ENCODE assay signal across 8 cellular contexts in the genomic region with DNA sequence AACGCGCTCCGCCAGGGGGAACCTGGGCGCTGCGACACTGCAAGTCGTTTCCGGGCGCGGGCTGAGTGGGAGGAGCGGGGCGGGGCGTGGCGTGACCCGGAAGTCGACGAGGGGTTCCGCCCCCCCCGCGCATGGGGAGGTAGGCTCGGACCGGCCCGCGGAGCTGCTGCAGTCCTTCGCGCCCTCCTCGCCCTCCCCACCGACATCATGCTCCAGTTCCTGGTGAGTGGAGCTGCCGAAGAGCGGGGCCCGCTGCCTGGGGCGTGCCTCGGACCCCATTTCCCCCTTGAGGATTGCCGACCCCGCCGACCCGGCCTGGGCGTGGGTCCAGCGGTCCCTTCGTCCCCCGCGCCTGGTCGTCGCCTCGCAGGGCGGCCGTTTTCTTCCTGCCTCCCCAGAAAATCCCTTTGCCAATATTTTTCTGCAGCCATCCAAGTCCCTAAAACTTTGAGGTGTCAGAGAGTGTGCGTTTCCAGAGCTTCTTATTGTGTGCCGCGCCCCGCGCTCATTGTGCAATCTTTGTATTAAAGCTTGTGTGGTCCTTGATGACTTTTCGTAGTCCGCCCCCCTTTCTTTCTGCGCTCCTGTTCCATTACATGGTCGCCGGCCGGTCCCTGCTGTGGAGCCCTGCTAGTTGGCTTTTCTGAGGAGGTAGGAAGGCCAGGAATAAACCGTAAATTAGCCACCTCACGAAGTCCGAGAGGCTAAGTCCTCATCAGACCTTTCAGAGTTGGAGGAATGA. TPM values are rescaled to one million over a fixed set of nuclear protein-coding genes. Genes with fewer than 3 reads are reported as not detected.
DNase-seq lines count a peak whose midpoint lies in the region; ATAC-seq and TF ChIP-seq lines count a peak whose summit lies in the region.

Gene STMP1 (plus strand): TSS at position 142 of the 742 bp plus-strand sequence.

- H3K27ac ChIP-seq in DND-41 (ENCODE audit: low read length) (peak within 1 kb of the TSS; percentile 82), KMS-11 (peak within 1 kb of the TSS; percentile 35), muscle layer of duodenum (ENCODE audit: low read length) (peak within 1 kb of the TSS; percentile 98)

- peak within 1 kb of the TSS; percentile 91 to 99 for H3K4me3 ChIP-seq in DND-41 (ENCODE audit: low read depth in 1 of 2, low read length in 2 of 2)
- peak within 1 kb of the TSS; percentile 84 for H3K4me3 ChIP-seq in KMS-11 (IDR thresholded peaks at IDR 0.05; ENCODE audit: insufficient read depth, low read depth, low read length)
- peak within 1 kb of the TSS; percentile 79 to 96 for H3K4me3 ChIP-seq in muscle layer of duodenum (ENCODE audit: low read depth in 1 of 2, low read length in 2 of 2)

- H2AFZ ChIP-seq in DND-41 (ENCODE audit: low read depth, low read length) = peak within 1 kb of the TSS; percentile 97
- peak within 1 kb of the TSS; percentile 85 for H2AFZ ChIP-seq in KMS-11 (ENCODE audit: low read depth)

- H3K4me2 ChIP-seq in DND-41 (ENCODE audit: insufficient read depth, low read length) = peak within 1 kb of the TSS; percentile 93
- H3K4me2 ChIP-seq in KMS-11 = peak within 1 kb of the TSS; percentile 80

- DNase-seq in DND-41 = peak; percentile 95
- DNase-seq in activated T-cell treated with anti-CD3 and anti-CD28 coated beads, Interleukin-2, amount 50 U/mL, for 48 hours = peak; percentile 98
- DNase-seq in stimulated activated CD8-positive, alpha-beta memory T cell treated with anti-CD3 and anti-CD28 coated beads, Interleukin-7, amount 100 ng/mL, for 24 hours (ENCODE audit: low read depth) = peak; percentile 94

- peak; percentile 89 for ATAC-seq in DND-41 (ENCODE audit: insufficient read depth, low read depth)
- peak; percentile 96 for ATAC-seq in GM21737 (IDR thresholded peaks at IDR 0.05; ENCODE audit: unreplicated experiment)
- ATAC-seq in esophagus mucosa = peak; percentile 99

- H4K20me1 ChIP-seq in DND-41 (ENCODE audit: insufficient read depth, low read length) (no peaks in the 10 kb centered on the region), KMS-11 (ENCODE audit: insufficient read depth) (no peaks in the 10 kb centered on the region)

- no peaks in the 10 kb centered on the region for H3K27me3 ChIP-seq in DND-41 (ENCODE audit: insufficient read depth, low read length, poor library complexity)
- H3K27me3 ChIP-seq in KMS-11 (ENCODE audit: insufficient read depth, low read depth) = no peaks in the 10 kb centered on the region
- no peaks in the 10 kb centered on the region for H3K27me3 ChIP-seq in muscle layer of duodenum (ENCODE audit: low read depth, low read length)

- H3K4me1 ChIP-seq in DND-41 (ENCODE audit: insufficient read depth, low read length) = peaks cover 38% of the 10 kb centered on the region
- H3K4me1 ChIP-seq in KMS-11 (ENCODE audit: low read depth, poor library complexity, severe bottlenecking) = peaks cover 12% of the 10 kb centered on the region
- peaks cover 10 to 19% of the 10 kb centered on the region in 2 donors for H3K4me1 ChIP-seq in muscle layer of duodenum (ENCODE audit: control insufficient read depth in 1 of 2, insufficient read depth in 2 of 2, low read length in 2 of 2)

- H3K79me2 ChIP-seq in DND-41 (ENCODE audit: insufficient read depth, low read length) (peaks cover 51% of the 10 kb centered on the region), KMS-11 (ENCODE audit: insufficient read depth, low read depth) (peaks cover 36% of the 10 kb centered on the region; the same call in 1 of the 2 replicates)

- H3K9ac ChIP-seq in DND-41 (ENCODE audit: low read depth, low read length) = peak within 1 kb of the TSS; percentile 91
- peak within 1 kb of the TSS; percentile 76 for H3K9ac ChIP-seq in KMS-11

- no peaks in the 10 kb centered on the region for H3K9me3 ChIP-seq in DND-41 (ENCODE audit: insufficient read depth, low read length, severe bottlenecking)
- H3K9me3 ChIP-seq in muscle layer of duodenum (ENCODE audit: control insufficient read depth in 1 of 2, low read length in 2 of 2) = no peaks in the 10 kb centered on the region

- TF ChIP-seq CTCF in DND-41 (IDR thresholded peaks at IDR 0.05; ENCODE audit: borderline replicate concordance, extremely low read depth, low read length, poor library complexity, severe bottlenecking) = peak; percentile 71
- TF ChIP-seq CTCF in KMS-11 (conservative IDR thresholded peaks at IDR 0.05; ENCODE audit: low read depth, low read length) = no peak; the same call in 1 of the 2 replicates

- H3K36me3 ChIP-seq in DND-41 (ENCODE audit: insufficient read depth, low read length) (no peaks in the 10 kb centered on the region), KMS-11 (ENCODE audit: insufficient read depth) (no peaks in the 10 kb centered on the region), muscle layer of duodenum (ENCODE audit: control insufficient read depth in 1 of 2, insufficient read depth in 2 of 2, low read length in 2 of 2) (peaks cover 0 to 19% of the 10 kb centered on the region in 2 donors)

TF ChIP-seq in PFSK-1, 5 proteins besides CTCF, POLR2A, EP300 and RAD21:
- peak; percentile 98 for TF ChIP-seq FOXP2 (optimal IDR thresholded peaks at IDR 0.05; ENCODE audit: borderline replicate concordance, extremely low read depth, extremely low read length, insufficient read depth)
- no peak; the same call in 1 of the 2 replicates for TF ChIP-seq SIN3A (IDR thresholded peaks at IDR 0.05; ENCODE audit: borderline replicate concordance, insufficient read depth, low read length)
- peak; percentile 89 for TF ChIP-seq POLR2AphosphoS5 (IDR thresholded peaks at IDR 0.05; ENCODE audit: low read depth, low read length)
- TF ChIP-seq, protein P1, sequence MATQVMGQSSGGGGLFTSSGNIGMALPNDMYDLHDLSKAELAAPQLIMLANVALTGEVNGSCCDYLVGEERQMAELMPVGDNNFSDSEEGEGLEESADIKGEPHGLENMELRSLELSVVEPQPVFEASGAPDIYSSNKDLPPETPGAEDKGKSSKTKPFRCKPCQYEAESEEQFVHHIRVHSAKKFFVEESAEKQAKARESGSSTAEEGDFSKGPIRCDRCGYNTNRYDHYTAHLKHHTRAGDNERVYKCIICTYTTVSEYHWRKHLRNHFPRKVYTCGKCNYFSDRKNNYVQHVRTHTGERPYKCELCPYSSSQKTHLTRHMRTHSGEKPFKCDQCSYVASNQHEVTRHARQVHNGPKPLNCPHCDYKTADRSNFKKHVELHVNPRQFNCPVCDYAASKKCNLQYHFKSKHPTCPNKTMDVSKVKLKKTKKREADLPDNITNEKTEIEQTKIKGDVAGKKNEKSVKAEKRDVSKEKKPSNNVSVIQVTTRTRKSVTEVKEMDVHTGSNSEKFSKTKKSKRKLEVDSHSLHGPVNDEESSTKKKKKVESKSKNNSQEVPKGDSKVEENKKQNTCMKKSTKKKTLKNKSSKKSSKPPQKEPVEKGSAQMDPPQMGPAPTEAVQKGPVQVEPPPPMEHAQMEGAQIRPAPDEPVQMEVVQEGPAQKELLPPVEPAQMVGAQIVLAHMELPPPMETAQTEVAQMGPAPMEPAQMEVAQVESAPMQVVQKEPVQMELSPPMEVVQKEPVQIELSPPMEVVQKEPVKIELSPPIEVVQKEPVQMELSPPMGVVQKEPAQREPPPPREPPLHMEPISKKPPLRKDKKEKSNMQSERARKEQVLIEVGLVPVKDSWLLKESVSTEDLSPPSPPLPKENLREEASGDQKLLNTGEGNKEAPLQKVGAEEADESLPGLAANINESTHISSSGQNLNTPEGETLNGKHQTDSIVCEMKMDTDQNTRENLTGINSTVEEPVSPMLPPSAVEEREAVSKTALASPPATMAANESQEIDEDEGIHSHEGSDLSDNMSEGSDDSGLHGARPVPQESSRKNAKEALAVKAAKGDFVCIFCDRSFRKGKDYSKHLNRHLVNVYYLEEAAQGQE (IDR thresholded peaks at IDR 0.05; ENCODE audit: insufficient read depth in 1 of 2, low read depth in 2 of 2, low read length in 2 of 2) = peak in 1 of 2 experiments; percentile 47; a peak in 1 of 4 replicates
- TF ChIP-seq TAF1 (IDR thresholded peaks at IDR 0.05; ENCODE audit: borderline replicate concordance, insufficient read depth, low read length) = peak; percentile 93

RNA-seq across cellular contexts. Expression of gene STMP1, which starts in this region (rescaled TPM):
- 40.5 TPM for polyA plus RNA-seq in PFSK-1 (2012; ENCODE audit: insufficient read length, low read depth)
- 45.4 TPM for total RNA-seq in esophagus mucosa

Comparison
In these comparisons a context has a peak if more than half of its experiments do, and no peak if none do; other contexts are left out.
1. Peak in every context shown above with its lines: DNase-seq, ATAC-seq, H3K4me3 ChIP-seq and H3K27ac ChIP-seq.
2. H3K27ac ChIP-seq: peak in every context shown above with its lines; median percentile 98 in muscle layer of duodenum; 82 in DND-41; 35 in KMS-11.